8 cellular contexts compared by ENCODE assay signal in the genomic region with DNA sequence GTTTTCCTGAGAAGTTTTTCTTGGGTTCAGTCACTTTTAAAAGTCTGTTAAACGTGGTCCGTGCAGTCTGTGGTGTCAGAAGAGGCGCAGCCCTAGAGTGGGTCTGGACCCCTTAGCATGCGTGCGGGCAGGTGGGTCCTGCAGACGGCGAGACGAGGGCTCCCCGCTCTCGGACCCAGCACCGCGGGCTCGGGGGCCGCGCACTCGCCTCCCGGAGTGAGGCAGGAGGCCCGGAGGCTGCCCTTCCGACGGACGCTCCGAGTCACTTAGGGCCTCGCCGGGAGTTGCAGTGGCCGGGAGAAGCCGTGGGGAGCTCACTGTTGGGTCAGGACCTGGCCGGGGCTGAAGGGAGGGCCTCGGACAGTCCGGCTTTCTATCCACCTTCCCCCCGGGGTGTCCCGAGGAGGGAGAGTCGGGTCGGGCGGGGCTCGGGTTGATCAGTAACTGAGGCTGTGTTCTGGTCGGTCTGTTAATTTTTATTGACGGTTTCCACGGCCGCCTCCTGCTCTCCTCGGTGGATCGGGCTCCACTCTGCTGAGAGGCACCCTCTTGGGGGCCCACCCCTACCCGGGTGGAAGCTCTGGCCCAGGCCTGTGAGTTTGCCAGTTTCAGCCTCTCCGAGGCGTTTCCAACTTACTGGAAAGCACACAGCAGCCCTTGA. TPM values are rescaled to one million over a fixed set of nuclear protein-coding genes. Genes with fewer than 3 reads are reported as not detected.
DNase-seq lines count a peak whose midpoint lies in the region.

No MANE protein-coding gene starts in this region.

- CTCF ChIA-PET in activated naive CD4-positive, alpha-beta T cell treated with anti-CD3 and anti-CD28 coated beads, Interleukin-2, amount 10 ng/mL, durations not matched to agents 7 days and 5 days (lab: Charles Lee), result no interaction called here

- no peak for DNase-seq in activated naive CD4-positive, alpha-beta T cell treated with anti-CD3 and anti-CD28 coated beads, Interleukin-2, amount 10 ng/mL, durations not matched to agents 7 days and 5 days
- no peak for DNase-seq in activated naive CD4-positive, alpha-beta T cell (lab: John Stamatoyannopoulos, UW)
- DNase-seq in activated naive CD8-positive, alpha-beta T cell treated with anti-CD3 and anti-CD28 coated beads for 36 hours, result no peak
- peak; percentile 29 for DNase-seq in kidney glomerular epithelial cell (lab: John Stamatoyannopoulos, UW)
- DNase-seq in substantia nigra (lab: John Stamatoyannopoulos, UW), result no peak
- no peak for DNase-seq in ureter (ENCODE audit: low spot score)
- DNase-seq in SW480 (ENCODE audit: low spot score), result no peak
- no peak for DNase-seq in foreskin melanocyte

- H3K4me3 Mint-ChIP-seq in activated naive CD4-positive, alpha-beta T cell treated with anti-CD3 and anti-CD28 coated beads, Interleukin-2, amount 10 ng/mL, durations not matched to agents 7 days and 5 days, result peak overlapping the region; percentile 92
- H3K4me3 Mint-ChIP-seq in activated naive CD8-positive, alpha-beta T cell treated with anti-CD3 and anti-CD28 coated beads for 36 hours, result peak overlapping the region; percentile 90

- peak overlapping the region; percentile 90 for H3K27ac Mint-ChIP-seq in activated naive CD4-positive, alpha-beta T cell treated with anti-CD3 and anti-CD28 coated beads, Interleukin-2, amount 10 ng/mL, durations not matched to agents 7 days and 5 days
- H3K27ac Mint-ChIP-seq in activated naive CD8-positive, alpha-beta T cell treated with anti-CD3 and anti-CD28 coated beads for 36 hours, result peak overlapping the region; percentile 90

- H3K27ac ChIP-seq in substantia nigra (ENCODE audit: low read depth, low read length, poor library complexity, severe bottlenecking), result peak overlapping the region; percentile 55

- H3K27me3 Mint-ChIP-seq in activated naive CD4-positive, alpha-beta T cell treated with anti-CD3 and anti-CD28 coated beads, Interleukin-2, amount 10 ng/mL, durations not matched to agents 7 days and 5 days, result peaks cover 6% of the 10 kb centered on the region
- no peaks in the 10 kb centered on the region for H3K27me3 Mint-ChIP-seq in activated naive CD8-positive, alpha-beta T cell treated with anti-CD3 and anti-CD28 coated beads for 36 hours

- H3K4me1 Mint-ChIP-seq in activated naive CD4-positive, alpha-beta T cell treated with anti-CD3 and anti-CD28 coated beads, Interleukin-2, amount 10 ng/mL, durations not matched to agents 7 days and 5 days, result peaks cover 45% of the 10 kb centered on the region
- H3K4me1 Mint-ChIP-seq in activated naive CD8-positive, alpha-beta T cell treated with anti-CD3 and anti-CD28 coated beads for 36 hours, result peaks cover 30% of the 10 kb centered on the region

- peaks cover 35% of the 10 kb centered on the region for H3K36me3 Mint-ChIP-seq in activated naive CD4-positive, alpha-beta T cell treated with anti-CD3 and anti-CD28 coated beads, Interleukin-2, amount 10 ng/mL, durations not matched to agents 7 days and 5 days
- H3K36me3 Mint-ChIP-seq in activated naive CD8-positive, alpha-beta T cell treated with anti-CD3 and anti-CD28 coated beads for 36 hours, result peaks cover 43% of the 10 kb centered on the region

- H3K9me3 Mint-ChIP-seq in activated naive CD4-positive, alpha-beta T cell treated with anti-CD3 and anti-CD28 coated beads, Interleukin-2, amount 10 ng/mL, durations not matched to agents 7 days and 5 days, result no peaks in the 10 kb centered on the region
- no peaks in the 10 kb centered on the region for H3K9me3 Mint-ChIP-seq in activated naive CD8-positive, alpha-beta T cell treated with anti-CD3 and anti-CD28 coated beads for 36 hours

RNA-seq across cellular contexts. Expression of a gene that starts 1.3 kb away (rescaled TPM):
- 100 to 1,000 TPM; 799 to 818 TPM for total RNA-seq in activated naive CD8-positive, alpha-beta T cell treated with anti-CD3 and anti-CD28 coated beads for 36 hours
- 374 TPM for total RNA-seq in ureter

RNA-seq across cellular contexts. Expression of a gene that starts 23.2 kb away (rescaled TPM):
- not detected for total RNA-seq in activated naive CD8-positive, alpha-beta T cell treated with anti-CD3 and anti-CD28 coated beads for 36 hours
- not detected for total RNA-seq in ureter

RNA-seq across cellular contexts. Expression of a gene that starts 29.1 kb away (rescaled TPM):
- not detected for total RNA-seq in activated naive CD8-positive, alpha-beta T cell treated with anti-CD3 and anti-CD28 coated beads for 36 hours
- total RNA-seq in ureter, result not detected

RNA-seq across cellular contexts. Expression of a gene that starts 42.3 kb away (rescaled TPM):
- not detected for total RNA-seq in activated naive CD8-positive, alpha-beta T cell treated with anti-CD3 and anti-CD28 coated beads for 36 hours
- total RNA-seq in ureter, result not detected

RNA-seq across cellular contexts. Expression of a gene that starts 47.6 kb away (rescaled TPM):
- under 1 TPM in 1 of 2 experiments, not detected in 1; 0.10 TPM for total RNA-seq in activated naive CD8-positive, alpha-beta T cell treated with anti-CD3 and anti-CD28 coated beads for 36 hours
- total RNA-seq in ureter, result 2.4 TPM
